ENCODE assay signal across 8 cellular contexts in the genomic region with DNA sequence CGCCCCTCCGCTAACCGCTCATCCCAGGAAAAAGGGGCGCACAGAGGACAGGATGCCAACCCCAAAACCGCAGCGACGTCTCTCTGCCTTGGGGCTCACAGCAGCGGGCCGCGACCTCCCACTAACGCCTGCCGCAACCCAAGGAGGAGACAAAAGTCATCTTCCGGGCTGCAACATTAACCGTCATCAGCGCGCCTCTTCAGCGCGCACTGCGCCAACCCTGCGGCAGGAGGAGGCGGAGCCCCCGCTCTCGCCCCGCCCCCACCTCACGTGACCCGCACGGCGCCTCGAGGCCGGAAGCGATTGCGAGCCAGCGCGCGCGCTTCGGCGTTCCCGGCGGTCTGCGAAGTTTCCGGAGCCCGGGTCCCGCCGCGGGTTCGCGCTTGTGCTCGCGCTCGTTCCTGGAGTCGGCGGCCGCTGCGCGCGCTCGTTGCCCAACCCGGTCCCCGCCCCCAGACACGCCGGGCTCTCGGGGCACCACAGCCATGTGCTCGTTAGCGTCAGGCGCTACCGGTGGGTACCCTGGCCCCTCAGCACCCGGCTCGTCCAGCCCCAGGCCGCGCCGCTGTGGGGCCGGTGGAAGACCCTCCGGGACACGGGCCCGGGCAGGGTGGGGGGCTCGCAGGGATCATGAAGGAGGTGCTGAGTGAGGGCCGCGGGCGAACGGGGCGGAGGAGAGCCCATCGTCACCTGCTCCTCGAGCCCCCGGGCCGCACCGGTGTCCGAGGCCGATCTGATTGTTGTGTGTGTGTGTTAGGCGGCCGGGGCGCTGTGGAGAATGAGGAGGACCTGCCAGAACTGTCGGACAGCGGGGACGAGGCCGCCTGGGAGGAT. TPM values are rescaled to one million over a fixed set of nuclear protein-coding genes. Genes with fewer than 3 reads are reported as not detected.
DNase-seq lines count a peak whose midpoint lies in the region; ATAC-seq and TF ChIP-seq lines count a peak whose summit lies in the region.

A gene (plus strand): TSS at position 455 of the 834 bp plus-strand sequence. CDS start 31 bp downstream, at position 486.

- peak within 1 kb of the TSS; percentile 99 for H3K27ac Mint-ChIP-seq in T-helper 2 cell treated with Interferon-gamma antibody and Interleukin-4, amounts not matched to agents 5 μg/mL and 100 μg/mL, for 36 hours

- H3K9me3 Mint-ChIP-seq in T-helper 2 cell treated with Interferon-gamma antibody and Interleukin-4, amounts not matched to agents 5 μg/mL and 100 μg/mL, for 36 hours: no peaks in the 10 kb centered on the region

- peaks cover 14% of the 10 kb centered on the region for H3K4me1 Mint-ChIP-seq in T-helper 2 cell treated with Interferon-gamma antibody and Interleukin-4, amounts not matched to agents 5 μg/mL and 100 μg/mL, for 36 hours (ENCODE audit: low read depth)

- H3K27ac ChIP-seq in ascending aorta (peak within 1 kb of the TSS; percentile 86 to 91), right cardiac atrium (ENCODE audit: low read length) (peak within 1 kb of the TSS; percentile 96), uterus (peak within 1 kb of the TSS; percentile 92 to 93)

- peaks cover 0 to 5% of the 10 kb centered on the region in 2 donors for H3K4me1 ChIP-seq in ascending aorta
- peaks cover 3% of the 10 kb centered on the region for H3K4me1 ChIP-seq in right cardiac atrium (ENCODE audit: control insufficient read depth, insufficient read depth, low read length)
- H3K4me1 ChIP-seq in uterus: peaks cover 0 to 5% of the 10 kb centered on the region in 2 donors

- DNase-seq in NCI-H2029 (lab: John Stamatoyannopoulos, UW) (peak; percentile 94), ascending aorta (ENCODE audit: low spot score in 2 of 2) (peak; percentile 66 to 97), right cardiac atrium (peak; percentile 97 to 99 (median 99)), putamen (ENCODE audit: low spot score) (peak; percentile 93), uterus (peak; percentile 93 to 97)
- peak; percentile 98 for DNase-seq in T-helper 2 cell treated with Interferon-gamma antibody and Interleukin-4, amounts not matched to agents 5 μg/mL and 100 μg/mL, for 36 hours (ENCODE audit: low spot score)

- H3K36me3 Mint-ChIP-seq in T-helper 2 cell treated with Interferon-gamma antibody and Interleukin-4, amounts not matched to agents 5 μg/mL and 100 μg/mL, for 36 hours (ENCODE audit: low read depth): peaks cover 12% of the 10 kb centered on the region

- ATAC-seq in GM18511 (IDR thresholded peaks at IDR 0.05; ENCODE audit: unreplicated experiment) (peak; percentile 82), HG03025 (IDR thresholded peaks at IDR 0.05; ENCODE audit: low FRiP score, unreplicated experiment) (peak; percentile 82), right cardiac atrium (peak; percentile 98)

- no peaks in the 10 kb centered on the region for H3K27me3 Mint-ChIP-seq in T-helper 2 cell treated with Interferon-gamma antibody and Interleukin-4, amounts not matched to agents 5 μg/mL and 100 μg/mL, for 36 hours (ENCODE audit: low read depth)

- under 1% methylated on average over 96 of the region's 96 CpGs for WGBS in right cardiac atrium

- intact Hi-C loops in ascending aorta (cut with DNase I): loop anchor here (1.0 to 5.0 kb wide), 2 partner anchors 23 to 225 kb away; no protein-coding TSS in a partner anchor
- intact Hi-C loops in right cardiac atrium (cut with DNase I): no loop called here
- intact Hi-C loops in uterus (cut with DNase I; ENCODE audit: low total_unique reads): no loop called here

- H3K27me3 ChIP-seq in ascending aorta (no peaks in the 10 kb centered on the region), right cardiac atrium (ENCODE audit: control insufficient read depth, insufficient read depth) (no peaks in the 10 kb centered on the region), uterus (no peaks in the 10 kb centered on the region)

- peak within 1 kb of the TSS; percentile 86 for H3K4me3 Mint-ChIP-seq in T-helper 2 cell treated with Interferon-gamma antibody and Interleukin-4, amounts not matched to agents 5 μg/mL and 100 μg/mL, for 36 hours

- H3K9me3 ChIP-seq in ascending aorta (no peaks in the 10 kb centered on the region), right cardiac atrium (ENCODE audit: control insufficient read depth, low read length) (no peaks in the 10 kb centered on the region), uterus (no peaks in the 10 kb centered on the region)

- TF ChIP-seq POLR2A in uterus (IDR thresholded peaks at IDR 0.05): peak; percentile 80 to 88

- H3K4me3 ChIP-seq in ascending aorta (peak within 1 kb of the TSS; percentile 84 to 88), right cardiac atrium (ENCODE audit: low read length) (peak within 1 kb of the TSS; percentile 69), uterus (peak within 1 kb of the TSS; percentile 85 to 92)

- H3K36me3 ChIP-seq in ascending aorta: peaks cover 8 to 15% of the 10 kb centered on the region in 2 donors
- H3K36me3 ChIP-seq in uterus: no peaks in the 10 kb centered on the region

- TF ChIP-seq CTCF in ascending aorta (IDR thresholded peaks at IDR 0.05): peak in 1 of 3 experiments; percentile 97
- peak in 3 of 4 experiments; percentile 95 to 99 (median 98) for TF ChIP-seq CTCF in uterus (IDR thresholded peaks at IDR 0.05)

RNA-seq across cellular contexts. Expression of the gene that starts here (rescaled TPM):
- total RNA-seq in ascending aorta (1.2 TPM), right cardiac atrium (10 to 100 TPM; 12.3 to 16.3 (median 13.3) TPM), uterus (10 to 100 TPM in 3 of 4 donors, 1 to 10 TPM in 1; 4.4 to 29.4 (median 15.7) TPM)
- 9.8 TPM for polyA plus RNA-seq in right cardiac atrium

Comparison
In these comparisons a context has a peak if more than half of its experiments do, and no peak if none do; other contexts are left out.
1. Peak in every context shown above with its lines: DNase-seq, ATAC-seq, H3K4me3 ChIP-seq and H3K27ac ChIP-seq.